Comparison of ENCODE assay signal across 19 cellular contexts in genomic region chr5:143569213-143569663, GRCh38.
DNase-seq lines count a peak whose midpoint lies in the region; ATAC-seq and TF ChIP-seq lines count a peak whose summit lies in the region.
"Had no signal": no experiment of that assay in that cellular context is flagged by ENCODE, and none has a peak within 500 bp of the region (broad histone marks: within the 10 kb centered on the region; RNA-seq: fewer than 3 reads in every experiment).

No MANE protein-coding gene starts in this region.

- no peak overlapping the region for H2BK15ac ChIP-seq in IMR-90 (ENCODE audit: low read depth, low read length)

- no peak overlapping the region for H3K4me2 ChIP-seq in IMR-90 (ENCODE audit: low read depth, low read length)

- no peak overlapping the region for H2BK120ac ChIP-seq in IMR-90 (ENCODE audit: low read depth, low read length)

- H3K9ac ChIP-seq in IMR-90 (ENCODE audit: low read depth, low read length) = no peak overlapping the region

- no peak for TF ChIP-seq RAD21 in IMR-90 (IDR thresholded peaks at IDR 0.05; ENCODE audit: low read length)

- no peak overlapping the region for H3K18ac ChIP-seq in IMR-90 (ENCODE audit: low read depth, low read length)

- no peaks in the 10 kb centered on the region for H3K4me1 ChIP-seq in IMR-90 (ENCODE audit: control insufficient read depth, insufficient read depth, low read length)
- H3K4me1 ChIP-seq: prostate gland had no signal

- H2AK5ac ChIP-seq in IMR-90 (ENCODE audit: low read depth, low read length) = peak overlapping the region; percentile 58

- no peak overlapping the region for H2BK20ac ChIP-seq in IMR-90 (ENCODE audit: low read depth, low read length)

- H3K36me3 Mint-ChIP-seq in MCF 10A (ENCODE audit: insufficient read depth, unreplicated experiment) (no peaks in the 10 kb centered on the region), progenitor cell of endocrine pancreas (ENCODE audit: insufficient read depth) (no peaks in the 10 kb centered on the region)
- H3K36me3 Mint-ChIP-seq: naive thymus-derived CD8-positive, alpha-beta T cell; WTC11 had no signal

- POLR2A ChIA-PET in IMR-90 (lab: Charles Lee; ENCODE audit: unreplicated experiment) = no interaction called here
- POLR2A ChIA-PET in MCF 10A (lab: Yijun Ruan, JAX) = interaction anchor here (0.7 to 1.1 kb wide), 2 partner anchors 10 to 255 kb away, joined by 3 read pairs; no protein-coding TSS in a partner anchor

- H2AFZ ChIP-seq in IMR-90 (replicated peaks; ENCODE audit: low read length, poor library complexity) = no peak overlapping the region

- peak; percentile 78 for DNase-seq in IMR-90
- DNase-seq in MCF 10A (ENCODE audit: unreplicated experiment) = peak; percentile 94
- peak; percentile 87 for DNase-seq in iris pigment epithelial cell (ENCODE audit: low read depth)
- no peak for DNase-seq in progenitor cell of endocrine pancreas (ENCODE audit: low spot score, unreplicated experiment)
- no peak for DNase-seq in cortex of kidney (lab: John Stamatoyannopoulos, UW)
- DNase-seq in amniotic stem cell (lab: John Stamatoyannopoulos, UW) = no peak
- DNase-seq in SKM-1 (lab: John Stamatoyannopoulos, UW; ENCODE audit: unreplicated experiment) = no peak
- DNase-seq: activated CD8-positive, alpha-beta memory T cell treated with anti-CD3 and anti-CD28 coated beads, Interleukin-2, amount 50 U/mL, for 4 hours; amygdala; cerebellar nuclear complex; naive thymus-derived CD8-positive, alpha-beta T cell; NCI-H1105 treated with DMSO at 0.1 percent for 48 hours; NCI-H2107; NCI-H524; stimulated activated CD4-positive, alpha-beta T cell treated with anti-CD3 and anti-CD28 coated beads, Interleukin-2, amount 100 ng/mL, for 48 hours; stimulated activated naive CD4-positive, alpha-beta T cell had no signal

- no peaks in the 10 kb centered on the region for H3K36me3 ChIP-seq in IMR-90 (ENCODE audit: control insufficient read depth, insufficient read depth, low read length)
- H3K36me3 ChIP-seq: prostate gland had no signal

- H3K4ac ChIP-seq in IMR-90 (ENCODE audit: low read depth, low read length) = peak overlapping the region; percentile 21; the same call in 1 of the 2 replicates

- H3K9me3 Mint-ChIP-seq in MCF 10A (ENCODE audit: unreplicated experiment) (no peaks in the 10 kb centered on the region), progenitor cell of endocrine pancreas (ENCODE audit: low read depth) (no peaks in the 10 kb centered on the region)
- H3K9me3 Mint-ChIP-seq: naive thymus-derived CD8-positive, alpha-beta T cell; WTC11 had no signal

- no peaks in the 10 kb centered on the region for H3K9me3 ChIP-seq in IMR-90 (ENCODE audit: control insufficient read depth, insufficient read depth, low read length)
- H3K9me3 ChIP-seq: prostate gland had no signal

- no peak overlapping the region for H3K27ac Mint-ChIP-seq in MCF 10A (ENCODE audit: low read depth, unreplicated experiment)
- peak overlapping the region; percentile 19 for H3K27ac Mint-ChIP-seq in progenitor cell of endocrine pancreas
- H3K27ac Mint-ChIP-seq: naive thymus-derived CD8-positive, alpha-beta T cell; WTC11 had no signal

- no peaks in the 10 kb centered on the region for H4K20me1 ChIP-seq in IMR-90 (ENCODE audit: insufficient read depth, low read length)

- 0 out of 2 replicates have a peak overlapping the region, but pooled peaks have one; percentile 23 for H3K14ac ChIP-seq in IMR-90 (replicated peaks; ENCODE audit: low read depth, low read length)

- CTCF ChIA-PET in IMR-90 (lab: Yijun Ruan, JAX) = no interaction called here
- CTCF ChIA-PET in MCF 10A (lab: Yijun Ruan, JAX) = interaction anchor here (0.7 to 1.0 kb wide), 2 partner anchors 135 to 699 kb away, joined by 3 read pairs; no protein-coding TSS in a partner anchor

- no TSS peak for BruUV-seq in IMR-90 (replicated peaks; lab: Mats Ljungman, UMichigan)
- BruUV-seq in MCF 10A (replicated peaks; lab: Mats Ljungman, UMichigan) = no TSS peak

- no peak overlapping the region for H3K4me3 ChIP-seq in IMR-90 (ENCODE audit: insufficient read depth, low read depth, low read length)
- H3K4me3 ChIP-seq: prostate gland had no signal

- H3K9me1 ChIP-seq in IMR-90 (ENCODE audit: insufficient read depth, low read length) = no peaks in the 10 kb centered on the region; the same call in 1 of the 2 replicates

- no peak overlapping the region for H4K91ac ChIP-seq in IMR-90 (ENCODE audit: insufficient read depth, low read depth, low read length)

- dilution Hi-C loops in IMR-90 (cut with HindIII; ENCODE audit: low sequenced_read_pairs, unreplicated experiment) = no loop called here

- TF ChIP-seq POLR2A in IMR-90 (IDR thresholded peaks at IDR 0.05; ENCODE audit: low read depth, low read length) = no peak

- no peaks in the 10 kb centered on the region for H3K79me1 ChIP-seq in IMR-90 (ENCODE audit: low read depth in 1 of 2, low read length in 2 of 2)

- ATAC-seq in IMR-90 (ENCODE audit: low read depth) = no peak
- no peak for ATAC-seq in HG03460 (IDR thresholded peaks at IDR 0.05; ENCODE audit: unreplicated experiment)
- ATAC-seq: naive thymus-derived CD8-positive, alpha-beta T cell; WTC11 had no signal

- TF ChIP-seq CTCF in IMR-90 (conservative IDR thresholded peaks at IDR 0.05; ENCODE audit: low read depth, low read length) = no peak
- no peak for TF ChIP-seq CTCF in MCF 10A (IDR thresholded peaks at IDR 0.05; ENCODE audit: unreplicated experiment)
- TF ChIP-seq CTCF in progenitor cell of endocrine pancreas (IDR thresholded peaks at IDR 0.05; ENCODE audit: unreplicated experiment) = no peak

- no peaks in the 10 kb centered on the region for H3K27me3 Mint-ChIP-seq in MCF 10A (ENCODE audit: insufficient read depth, unreplicated experiment)
- H3K27me3 Mint-ChIP-seq in progenitor cell of endocrine pancreas = peaks cover 7% of the 10 kb centered on the region

- intact Hi-C loops in IMR-90 (cut with micrococcal nuclease) = no loop called here
- intact Hi-C loops in MCF 10A (cut with micrococcal nuclease) = no loop called here

- no peak overlapping the region for H3K27ac ChIP-seq in IMR-90 (ENCODE audit: insufficient read depth, low read length)
- H3K27ac ChIP-seq: prostate gland had no signal

- peaks cover 7% of the 10 kb centered on the region for H3K4me1 Mint-ChIP-seq in MCF 10A (ENCODE audit: insufficient read depth, unreplicated experiment)
- peaks cover 26% of the 10 kb centered on the region for H3K4me1 Mint-ChIP-seq in progenitor cell of endocrine pancreas (ENCODE audit: low read depth)
- H3K4me1 Mint-ChIP-seq: WTC11 had no signal

- no CpG with 5 or more reads among the region's 4 CpGs for WGBS in IMR-90 (ENCODE audit: extremely low coverage in 2 of 2, insufficient read length in 1 of 2), 2 experiments

- H3K23ac ChIP-seq in IMR-90 (ENCODE audit: low read depth, low read length) = no peak overlapping the region

- H2BK5ac ChIP-seq in IMR-90 (ENCODE audit: low read depth, low read length, poor library complexity, severe bottlenecking) = no peak overlapping the region

- no peak overlapping the region for H2AK9ac ChIP-seq in IMR-90 (replicated peaks; ENCODE audit: low read depth, low read length, poor library complexity)

- H3K27me3 ChIP-seq in IMR-90 (ENCODE audit: control insufficient read depth, insufficient read depth, low read length) = no peaks in the 10 kb centered on the region

- in situ Hi-C loops in IMR-90 (cut with MboI; ENCODE audit: low sequenced_read_pairs) = loop anchor here (10.0 kb wide), 1 partner anchor 256 kb away; no protein-coding TSS in a partner anchor

- H4K5ac ChIP-seq in IMR-90 (ENCODE audit: low read depth, low read length) = no peak overlapping the region

- H3K4me3 Mint-ChIP-seq in MCF 10A (ENCODE audit: unreplicated experiment) (no peak overlapping the region), progenitor cell of endocrine pancreas (ENCODE audit: low read depth) (no peak overlapping the region)
- H3K4me3 Mint-ChIP-seq: WTC11 had no signal

- no peak overlapping the region for H3K56ac ChIP-seq in IMR-90 (ENCODE audit: extremely low read depth, insufficient read depth, low read length)

- H4K8ac ChIP-seq in IMR-90 (ENCODE audit: low read depth in 2 of 2, low read length in 2 of 2) = no peak overlapping the region

TF ChIP-seq in IMR-90, 13 proteins besides CTCF, POLR2A, EP300 and RAD21:
- no peak for TF ChIP-seq CHD1 (IDR thresholded peaks at IDR 0.05; ENCODE audit: low read depth, low read length)
- no peak for TF ChIP-seq MAZ (IDR thresholded peaks at IDR 0.05; ENCODE audit: borderline replicate concordance, low read depth, low read length)
- TF ChIP-seq USF2 (IDR thresholded peaks at IDR 0.05; ENCODE audit: low read depth, low read length) = no peak
- no peak for TF ChIP-seq RCOR1 (IDR thresholded peaks at IDR 0.05; ENCODE audit: insufficient replicate concordance, low read length)
- TF ChIP-seq CEBPB (IDR thresholded peaks at IDR 0.05; ENCODE audit: low read depth, low read length) = peak; percentile 51
- no peak for TF ChIP-seq BHLHE40 (IDR thresholded peaks at IDR 0.05; ENCODE audit: low read depth, low read length)

Comparison
In these comparisons a context has a peak if more than half of its experiments do, and no peak if none do; other contexts are left out.
1. DNase-seq: peak in IMR-90 (single experiment), MCF 10A (single experiment) and iris pigment epithelial cell (single experiment); none in progenitor cell of endocrine pancreas (single experiment), cortex of kidney (single experiment), amniotic stem cell (single experiment) and SKM-1 (single experiment).